ENCODE assay signal across 8 cellular contexts in the genomic region with DNA sequence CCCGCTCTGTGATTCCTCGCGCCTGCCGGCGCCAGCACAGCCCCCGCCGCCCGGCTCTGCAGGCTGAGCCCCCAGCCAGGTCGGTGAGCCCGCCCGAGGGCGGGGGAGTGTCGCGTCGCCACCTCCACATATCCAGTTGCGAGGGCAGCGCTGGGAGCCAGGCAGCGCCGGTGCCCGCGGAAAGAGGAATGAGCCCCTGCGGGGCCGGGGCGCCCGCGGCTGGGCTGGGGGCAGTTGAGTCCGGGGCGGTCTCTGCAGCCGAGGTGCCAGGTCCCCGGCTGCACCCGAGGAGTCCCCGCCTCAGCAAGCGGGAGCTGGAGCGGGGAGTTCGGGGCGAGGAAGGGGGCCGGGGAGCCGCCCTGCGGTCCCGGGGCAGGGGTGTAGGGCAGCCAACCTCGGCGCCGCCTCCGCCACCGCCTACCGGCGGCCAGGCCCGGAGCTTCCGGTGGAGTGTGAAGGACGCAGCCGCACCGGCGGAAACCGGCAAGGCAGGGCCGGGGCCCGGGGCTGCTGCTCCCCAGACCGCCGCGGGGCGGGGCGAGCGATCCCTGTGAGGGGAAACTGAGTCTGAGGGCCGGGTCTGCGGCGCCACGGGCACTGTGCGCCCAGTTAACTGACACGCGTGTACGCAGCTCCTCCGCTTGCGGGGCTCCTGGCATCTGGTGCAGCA. TPM values are rescaled to one million over a fixed set of nuclear protein-coding genes. Genes with fewer than 3 reads are reported as not detected.
DNase-seq lines count a peak whose midpoint lies in the region; ATAC-seq and TF ChIP-seq lines count a peak whose summit lies in the region.

No MANE protein-coding gene starts in this region.

- TF ChIP-seq CTCF in GM06990 (IDR thresholded peaks at IDR 0.05; ENCODE audit: insufficient read depth, low read length, poor library complexity, severe bottlenecking) (no peak), GM23338 (conservative IDR thresholded peaks at IDR 0.05; ENCODE audit: low read depth in 2 of 2) (no peak)

- peak; percentile 87 for DNase-seq in GM06990 (ENCODE audit: extremely low read depth, insufficient read length)
- peak; percentile 76 for DNase-seq in GM23338 (ENCODE audit: low spot score)
- peak; percentile 30 for DNase-seq in NCI-H128 (lab: John Stamatoyannopoulos, UW; ENCODE audit: unreplicated experiment)
- peak; percentile 75 to 81 for DNase-seq in activated CD4-positive, alpha-beta T cell treated with anti-CD3 and anti-CD28 coated beads, Interleukin-2, amount 50 U/mL, for 48 hours
- peak; percentile 32 for DNase-seq in effector CD8-positive, alpha-beta T cell (lab: John Stamatoyannopoulos, UW)
- DNase-seq in medulla oblongata (ENCODE audit: extremely low spot score) = peak; percentile 65
- peak; percentile 71 for DNase-seq in stimulated activated CD8-positive, alpha-beta memory T cell treated with anti-CD3 and anti-CD28 coated beads, Interleukin-4, amount 100 ng/mL, for 24 hours (ENCODE audit: low read depth)

- H3K9me2 ChIP-seq in GM23338 (ENCODE audit: insufficient read depth) = no peaks in the 10 kb centered on the region

- peak overlapping the region; percentile 74 for H3K4me3 Mint-ChIP-seq in GM23338

- H3K79me2 ChIP-seq in GM23338 (replicated peaks; ENCODE audit: insufficient read depth) = no peaks in the 10 kb centered on the region

- H3K27ac ChIP-seq in GM23338 (ENCODE audit: low read depth) = no peak overlapping the region

- peaks cover 44% of the 10 kb centered on the region for H3K4me1 ChIP-seq in GM23338 (ENCODE audit: insufficient read depth)

- peak; percentile 91 for ATAC-seq in GM23338
- ATAC-seq in GM18873 (IDR thresholded peaks at IDR 0.05; ENCODE audit: low FRiP score, unreplicated experiment) = no peak

- peak overlapping the region; percentile 99 for H2AFZ ChIP-seq in GM23338

- peak overlapping the region; percentile 73 for H3K4me3 ChIP-seq in GM06990 (replicated peaks; ENCODE audit: low read depth, low read length)
- H3K4me3 ChIP-seq in GM23338 = peak overlapping the region; percentile 93

- no peaks in the 10 kb centered on the region for H3K9me3 Mint-ChIP-seq in GM23338

- H3K4me1 Mint-ChIP-seq in GM23338 = peaks cover 33% of the 10 kb centered on the region

- H3K27me3 ChIP-seq in GM06990 (replicated peaks; ENCODE audit: control insufficient read depth, insufficient read depth, low read length) (no peaks in the 10 kb centered on the region), GM23338 (ENCODE audit: insufficient read depth) (peaks cover 15% of the 10 kb centered on the region; the same call in 1 of the 2 replicates)

- H3F3A ChIP-seq in GM23338 (replicated peaks; ENCODE audit: low read depth) = peaks cover 12% of the 10 kb centered on the region; the same call in 1 of the 2 replicates

- H3K36me3 ChIP-seq in GM06990 (ENCODE audit: control insufficient read depth, insufficient read depth, low read length) (peaks cover 3% of the 10 kb centered on the region), GM23338 (ENCODE audit: insufficient read depth) (no peaks in the 10 kb centered on the region)

- H3K36me3 Mint-ChIP-seq in GM23338 (ENCODE audit: low read depth) = no peaks in the 10 kb centered on the region

- peak overlapping the region; percentile 93 for H3K4me2 ChIP-seq in GM23338

- H3K27me3 Mint-ChIP-seq in GM23338 (ENCODE audit: insufficient read depth, low read depth, poor library complexity) = peaks cover 22% of the 10 kb centered on the region

- H4K20me1 ChIP-seq in GM23338 (replicated peaks; ENCODE audit: insufficient read depth) = no peaks in the 10 kb centered on the region

- H3K27ac Mint-ChIP-seq in GM23338 = no peak overlapping the region

TF ChIP-seq in GM23338, 12 proteins besides CTCF, POLR2A, EP300 and RAD21:
- TF ChIP-seq ZNF114 (CRISPR knock-in tag; IDR thresholded peaks at IDR 0.05) = no peak
- TF ChIP-seq EZH2 (IDR thresholded peaks at IDR 0.05; ENCODE audit: low read depth, unreplicated experiment) = no peak
- TF ChIP-seq POLR2AphosphoS5 (IDR thresholded peaks at IDR 0.05; ENCODE audit: low read depth) = peak; percentile 47
- TF ChIP-seq JUNB (IDR thresholded peaks at IDR 0.05; ENCODE audit: unreplicated experiment) = no peak
TF ChIP-seq in GM23338: peak in this region for 1.

RNA-seq across cellular contexts. Expression of a gene that starts 2.3 kb away (rescaled TPM):
- 1.0 and 1.4 TPM in 2 replicates for total RNA-seq in GM23338 (2014; rRNA removed; shearing (Covaris generic))
- polyA plus RNA-seq in GM23338 (2016; fragmentation: Nextera tagmentation; extraction: Ambion mirVana) = 0.39 and 0.63 TPM in 2 replicates

RNA-seq across cellular contexts. Expression of a gene that starts 51.9 kb away (rescaled TPM):
- 31.0 and 33.7 TPM in 2 replicates for total RNA-seq in GM23338 (2014; rRNA removed; shearing (Covaris generic))
- 13.1 and 16.8 TPM in 2 replicates for polyA plus RNA-seq in GM23338 (2016; fragmentation: Nextera tagmentation; extraction: Ambion mirVana)

Comparison
In these comparisons a context has a peak if more than half of its experiments do, and no peak if none do; other contexts are left out.
1. DNase-seq: peak in every context shown above with its lines; median percentile 87 in GM06990; 78 in activated CD4-positive, alpha-beta T cell treated with anti-CD3 and anti-CD28 coated beads, Interleukin-2, amount 50 U/mL, for 48 hours; 76 in GM23338; 71 in stimulated activated CD8-positive, alpha-beta memory T cell treated with anti-CD3 and anti-CD28 coated beads, Interleukin-4, amount 100 ng/mL, for 24 hours; 65 in medulla oblongata; 32 in effector CD8-positive, alpha-beta T cell; 30 in NCI-H128.